In genomic region chr12:14417717-14418116, GRCh38 we compare ENCODE assay signal across 8 cellular contexts. TPM values are rescaled to one million over a fixed set of nuclear protein-coding genes. Genes with fewer than 3 reads are reported as not detected.
DNase-seq lines count a peak whose midpoint lies in the region; ATAC-seq and FAIRE-seq lines count a peak whose summit lies in the region.

No MANE protein-coding gene starts in this region.

- no peak for FAIRE-seq in RCC 7860 (lab: Jason Lieb, UNC)

- ATAC-seq in esophagus mucosa, result peak; percentile 52

- peak; percentile 83 for DNase-seq in DMS53 (lab: John Stamatoyannopoulos, UW)
- DNase-seq in NCI-H2029 (lab: John Stamatoyannopoulos, UW), result peak; percentile 43
- DNase-seq in activated T-cell treated with anti-CD3 and anti-CD28 coated beads for 48 hours (ENCODE audit: low read depth), result peak; percentile 39
- peak; percentile 72 for DNase-seq in mucosa of gallbladder (ENCODE audit: low spot score)
- peak; percentile 43 to 45 for DNase-seq in stimulated activated CD8-positive, alpha-beta memory T cell treated with anti-CD3 and anti-CD28 coated beads, Interleukin-7, amount 100 ng/mL, for 4 hours (ENCODE audit: low read depth in 2 of 2)
- DNase-seq in DMS79 (lab: John Stamatoyannopoulos, UW), result no peak
- DNase-seq in RCC 7860 (ENCODE audit: low spot score), result no peak

RNA-seq across cellular contexts. Expression of gene ATF7IP, which starts 52.2 kb away (rescaled TPM):
- 55.0 TPM for total RNA-seq in esophagus mucosa
- total RNA-seq in mucosa of gallbladder, result 70.6 TPM

Comparison
In these comparisons a context has a peak if more than half of its experiments do, and no peak if none do; other contexts are left out.
1. DNase-seq: peak in DMS53 (single experiment), NCI-H2029 (single experiment), activated T-cell treated with anti-CD3 and anti-CD28 coated beads for 48 hours (single experiment), mucosa of gallbladder (single experiment) and stimulated activated CD8-positive, alpha-beta memory T cell treated with anti-CD3 and anti-CD28 coated beads, Interleukin-7, amount 100 ng/mL, for 4 hours (2 of 2); none in DMS79 (single experiment) and RCC 7860 (single experiment).